In genomic region chr11:30106222-30106621, GRCh38 we compare ENCODE assay signal across 28 cellular contexts.
"Had no signal": no experiment of that assay in that cellular context is flagged by ENCODE, and none has a peak within 500 bp of the region (broad histone marks: within the 10 kb centered on the region; RNA-seq: fewer than 3 reads in every experiment).

No MANE protein-coding gene starts in this region.

- H3K4me3 Mint-ChIP-seq: activated CD4-positive, alpha-beta memory T cell treated with anti-CD3 and anti-CD28 coated beads, Interleukin-2, amount 10 ng/mL, durations not matched to agents 7 days and 5 days; activated CD8-positive, alpha-beta memory T cell treated with anti-CD3 and anti-CD28 coated beads, Interleukin-2, amount 10 ng/mL, durations not matched to agents 7 days and 5 days; activated naive CD4-positive, alpha-beta T cell treated with anti-CD3 and anti-CD28 coated beads, Interleukin-2, amount 10 ng/mL, durations not matched to agents 7 days and 5 days; activated naive CD8-positive, alpha-beta T cell treated with anti-CD3 and anti-CD28 coated beads for 36 hours had no signal

- H3K27me3 Mint-ChIP-seq: activated CD4-positive, alpha-beta memory T cell treated with anti-CD3 and anti-CD28 coated beads, Interleukin-2, amount 10 ng/mL, durations not matched to agents 7 days and 5 days; activated CD8-positive, alpha-beta memory T cell treated with anti-CD3 and anti-CD28 coated beads, Interleukin-2, amount 10 ng/mL, durations not matched to agents 7 days and 5 days; activated naive CD4-positive, alpha-beta T cell treated with anti-CD3 and anti-CD28 coated beads, Interleukin-2, amount 10 ng/mL, durations not matched to agents 7 days and 5 days; activated naive CD8-positive, alpha-beta T cell treated with anti-CD3 and anti-CD28 coated beads for 36 hours had no signal

- H3K9me3 ChIP-seq: ascending aorta, MG63, SJCRH30 had no signal

- H3K27ac Mint-ChIP-seq: activated CD4-positive, alpha-beta memory T cell treated with anti-CD3 and anti-CD28 coated beads, Interleukin-2, amount 10 ng/mL, durations not matched to agents 7 days and 5 days; activated CD8-positive, alpha-beta memory T cell treated with anti-CD3 and anti-CD28 coated beads, Interleukin-2, amount 10 ng/mL, durations not matched to agents 7 days and 5 days; activated naive CD4-positive, alpha-beta T cell treated with anti-CD3 and anti-CD28 coated beads, Interleukin-2, amount 10 ng/mL, durations not matched to agents 7 days and 5 days; activated naive CD8-positive, alpha-beta T cell treated with anti-CD3 and anti-CD28 coated beads for 36 hours had no signal

- H3K4me1 Mint-ChIP-seq: activated CD4-positive, alpha-beta memory T cell treated with anti-CD3 and anti-CD28 coated beads, Interleukin-2, amount 10 ng/mL, durations not matched to agents 7 days and 5 days; activated CD8-positive, alpha-beta memory T cell treated with anti-CD3 and anti-CD28 coated beads, Interleukin-2, amount 10 ng/mL, durations not matched to agents 7 days and 5 days; activated naive CD4-positive, alpha-beta T cell treated with anti-CD3 and anti-CD28 coated beads, Interleukin-2, amount 10 ng/mL, durations not matched to agents 7 days and 5 days; activated naive CD8-positive, alpha-beta T cell treated with anti-CD3 and anti-CD28 coated beads for 36 hours had no signal

- H3K4me3 ChIP-seq: ascending aorta, MG63, SJCRH30, SK-N-MC had no signal

- H3K36me3 ChIP-seq: ascending aorta, brain microvascular endothelial cell, MG63, SJCRH30, WERI-Rb-1 had no signal

- H3K4me1 ChIP-seq: ascending aorta had no signal

- H3K27me3 ChIP-seq: ascending aorta, brain microvascular endothelial cell, MG63, SJCRH30 had no signal

- H3K36me3 Mint-ChIP-seq: activated CD8-positive, alpha-beta memory T cell treated with anti-CD3 and anti-CD28 coated beads, Interleukin-2, amount 10 ng/mL, durations not matched to agents 7 days and 5 days; activated naive CD4-positive, alpha-beta T cell treated with anti-CD3 and anti-CD28 coated beads, Interleukin-2, amount 10 ng/mL, durations not matched to agents 7 days and 5 days; activated naive CD8-positive, alpha-beta T cell treated with anti-CD3 and anti-CD28 coated beads for 36 hours had no signal

- H3K27ac ChIP-seq: ascending aorta, brain microvascular endothelial cell, SJCRH30, SK-N-MC, WERI-Rb-1 had no signal

- H3K9me3 Mint-ChIP-seq: activated naive CD8-positive, alpha-beta T cell treated with anti-CD3 and anti-CD28 coated beads for 36 hours had no signal

- DNase-seq: activated CD4-positive, alpha-beta memory T cell treated with anti-CD3 and anti-CD28 coated beads, Interleukin-2, amount 10 ng/mL, durations not matched to agents 7 days and 5 days; activated CD4-positive, alpha-beta T cell treated with anti-CD3 and anti-CD28 coated beads for 1 hour; activated CD4-positive, alpha-beta T cell treated with anti-CD3 and anti-CD28 coated beads for 48 hours; activated CD4-positive, CD25-positive, alpha-beta regulatory T cell; activated CD8-positive, alpha-beta memory T cell treated with anti-CD3 and anti-CD28 coated beads for 24 hours; activated CD8-positive, alpha-beta memory T cell treated with anti-CD3 and anti-CD28 coated beads, Interleukin-2, amount 10 ng/mL, durations not matched to agents 7 days and 5 days; activated CD8-positive, alpha-beta memory T cell treated with anti-CD3 and anti-CD28 coated beads, Interleukin-2, amount 50 U/mL, for 48 hours; activated effector memory CD4-positive, alpha-beta T cell treated with Interleukin-2 at 50 U/mL for 16 hours; activated naive CD4-positive, alpha-beta T cell treated with anti-CD3 and anti-CD28 coated beads, Interleukin-2, amount 10 ng/mL, durations not matched to agents 7 days and 5 days; activated naive CD8-positive, alpha-beta T cell treated with anti-CD3 and anti-CD28 coated beads for 36 hours; activated T-cell treated with anti-CD3 and anti-CD28 coated beads, Interleukin-2, amount 50 U/mL, for 48 hours; amniotic stem cell; brain microvascular endothelial cell; Kasumi-1; KG1; MG63; NCI-H1048; NCI-H1436 treated with DMSO at 0.1 percent for 48 hours; NCI-H1694 treated with DMSO at 0.1 percent for 48 hours; NCI-H2029; NCI-H2227 treated with DMSO at 0.1 percent for 48 hours; NCI-H524 treated with DMSO at 0.1 percent for 48 hours; SHP77; SJCRH30; T1000; WERI-Rb-1 had no signal
